ENCODE assay signal across 24 cellular contexts in the genomic region with DNA sequence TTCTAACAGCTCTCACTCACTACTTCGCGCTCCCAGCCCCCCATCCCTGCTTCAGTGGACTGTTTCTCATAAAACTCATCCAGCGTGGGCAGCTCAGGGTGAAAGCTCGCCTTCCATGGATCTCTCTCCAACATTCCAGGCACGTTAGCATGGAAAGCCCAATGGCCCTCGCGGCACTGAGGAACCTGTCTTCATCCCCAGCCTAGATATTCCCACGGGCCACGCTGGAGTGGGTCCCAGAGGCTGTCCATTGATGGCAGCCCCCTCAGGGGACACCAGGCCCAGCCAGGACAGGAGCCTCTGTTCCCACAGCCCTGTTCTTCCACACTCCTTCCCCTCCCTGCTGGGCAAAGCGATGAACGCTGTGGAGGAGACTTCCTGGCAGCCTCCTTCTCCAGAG.
DNase-seq lines count a peak whose midpoint lies in the region; ATAC-seq and TF ChIP-seq lines count a peak whose summit lies in the region.
"Had no signal": no experiment of that assay in that cellular context is flagged by ENCODE, and none has a peak within 500 bp of the region (broad histone marks: within the 10 kb centered on the region; RNA-seq: fewer than 3 reads in every experiment).

No MANE protein-coding gene starts in this region.

- 69 to 83% methylated on average over 2 to 5 of the region's 11 CpGs for WGBS in gastroesophageal sphincter (ENCODE audit: low coverage in 1 of 2), 2 donors

- DNase-seq in ascending aorta (ENCODE audit: low spot score in 2 of 2) = no peak
- peak; percentile 67 for DNase-seq in posterior vena cava (ENCODE audit: low spot score)
- DNase-seq in NCI-H446 treated with DMSO at 0.1 percent for 48 hours (lab: John Stamatoyannopoulos, UW) = no peak
- no peak for DNase-seq in activated CD4-positive, CD25-positive, alpha-beta regulatory T cell treated with anti-CD3 and anti-CD28 coated beads, Interleukin-2, amount 50 U/mL, for 72 hours
- DNase-seq in foreskin fibroblast = no peak
- DNase-seq: C1 segment of cervical spinal cord; Caco-2; CD8-positive, alpha-beta T cell; DMS 273 treated with DMSO at 0.1 percent for 48 hours; DND-41; Karpas-422; NCI-H1092 treated with DMSO at 0.1 percent for 48 hours; NCI-H1436; NCI-H187; NCI-H2171 treated with DMSO at 0.1 percent for 48 hours; NCI-H345; NCI-H524 treated with DMSO at 0.1 percent for 48 hours; NCI-H774; SJCRH30 had no signal

- H3K27ac ChIP-seq in BLaER1 (no peak overlapping the region), ascending aorta (peak overlapping the region; percentile 51 to 55), gastroesophageal sphincter (peak overlapping the region in 3 of 4 donors; percentile 66 to 90 (median 78))
- H3K27ac ChIP-seq: SJCRH30 had no signal

- peaks cover 17% of the 10 kb centered on the region for H4K20me1 ChIP-seq in BLaER1

- H3K4me1 ChIP-seq in BLaER1 (peaks cover 94% of the 10 kb centered on the region), ascending aorta (peaks cover 0 to 10% of the 10 kb centered on the region in 2 donors), gastroesophageal sphincter (peaks cover 0 to 78% (median 5%) of the 10 kb centered on the region in 3 donors)
- H3K4me1 ChIP-seq: Caco-2, SJCRH30 had no signal

- peak overlapping the region; percentile 90 for H3K4me2 ChIP-seq in BLaER1

- H3K4me3 ChIP-seq in BLaER1 (no peak overlapping the region), ascending aorta (no peak overlapping the region), gastroesophageal sphincter (no peak overlapping the region), foreskin fibroblast (ENCODE audit: low read depth in 1 of 2, low read length in 2 of 2) (no peak overlapping the region)
- H3K4me3 ChIP-seq: SJCRH30 had no signal

- ATAC-seq in gastroesophageal sphincter (no peak), HG03521 (IDR thresholded peaks at IDR 0.05; ENCODE audit: unreplicated experiment) (no peak)
- ATAC-seq: CD8-positive, alpha-beta T cell; HepG2; SK-N-SH treated with all-trans-retinoic acid at 6 μM for 48 hours had no signal

- H3K9me3 ChIP-seq in BLaER1 (no peaks in the 10 kb centered on the region), ascending aorta (no peaks in the 10 kb centered on the region), gastroesophageal sphincter (no peaks in the 10 kb centered on the region)
- H3K9me3 ChIP-seq: Caco-2, SJCRH30 had no signal

- no peak overlapping the region for H3K9ac ChIP-seq in BLaER1

- H3K27me3 ChIP-seq in BLaER1 (peaks cover 4% of the 10 kb centered on the region; the same call in 1 of the 2 replicates), ascending aorta (no peaks in the 10 kb centered on the region), gastroesophageal sphincter (no peaks in the 10 kb centered on the region)

- intact Hi-C loops in ascending aorta (cut with DNase I) = no loop called here
- intact Hi-C loops in posterior vena cava (cut with DNase I) = loop anchor here in 1 of 2 donors (10.0 kb wide), 1 partner anchor 232 kb away; no protein-coding TSS in a partner anchor

- TF ChIP-seq CTCF in ascending aorta (IDR thresholded peaks at IDR 0.05) (no peak), gastroesophageal sphincter (IDR thresholded peaks at IDR 0.05) (no peak), foreskin fibroblast (IDR thresholded peaks at IDR 0.05; ENCODE audit: low read depth, low read length) (no peak)

- no peaks in the 10 kb centered on the region for H3K36me3 ChIP-seq in BLaER1
- peaks cover 33 to 56% of the 10 kb centered on the region in 2 donors for H3K36me3 ChIP-seq in ascending aorta
- peaks cover 0 to 93% of the 10 kb centered on the region in 2 donors for H3K36me3 ChIP-seq in gastroesophageal sphincter
- H3K36me3 ChIP-seq: SJCRH30 had no signal

- TF ChIP-seq EP300 in gastroesophageal sphincter (IDR thresholded peaks at IDR 0.05) = no peak

- TF ChIP-seq POLR2A in gastroesophageal sphincter (IDR thresholded peaks at IDR 0.05) = no peak
